Comparison of ENCODE assay signal across 14 cellular contexts in the genomic region with DNA sequence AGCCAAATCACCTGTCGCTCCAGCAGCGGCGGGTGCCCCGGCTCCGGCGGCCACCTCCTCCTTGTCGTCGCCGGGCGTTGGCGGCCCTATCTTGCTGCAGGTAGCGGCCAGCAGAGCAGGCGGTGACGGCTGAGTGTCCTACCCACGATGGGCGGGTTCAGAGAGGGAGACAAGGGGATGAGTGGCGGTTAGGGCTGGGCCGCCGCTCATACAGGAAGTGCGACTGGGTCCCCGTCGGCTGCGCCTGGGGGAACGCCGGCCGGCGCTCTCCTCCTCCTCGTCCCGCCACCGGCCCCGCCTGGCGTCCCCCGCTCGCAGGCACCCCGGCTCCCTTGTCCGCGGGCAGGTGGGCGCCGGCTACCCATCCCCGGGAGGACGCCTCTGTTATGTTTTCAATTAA.
"Had no signal": no experiment of that assay in that cellular context is flagged by ENCODE, and none has a peak within 500 bp of the region (broad histone marks: within the 10 kb centered on the region; RNA-seq: fewer than 3 reads in every experiment).

No MANE protein-coding gene starts in this region.

- H3K36me3 Mint-ChIP-seq: stimulated activated effector memory CD8-positive, alpha-beta T cell treated with anti-CD3 and anti-CD28 coated beads, Interleukin-12 subunit alpha, Interleukin-12 subunit beta, amount 100 ng/mL, for 72 hours; T-cell had no signal

- H3K27me3 Mint-ChIP-seq: effector memory CD8-positive, alpha-beta T cell; T-cell had no signal

- H3K4me3 ChIP-seq: transverse colon had no signal

- H3K27me3 ChIP-seq: transverse colon had no signal

- H3K36me3 ChIP-seq: transverse colon had no signal

- H3K27ac Mint-ChIP-seq: activated T-helper 2 cell treated with anti-CD3 and anti-CD28 coated beads, Interferon-gamma antibody, Interleukin-2, Interleukin-4, amounts not matched to agents 10 μg/mL and 5 μg/mL and 100 μg/mL, durations not matched to agents 14 hours and 24 hours and 36 hours; effector memory CD8-positive, alpha-beta T cell; stimulated activated effector memory CD8-positive, alpha-beta T cell treated with anti-CD3 and anti-CD28 coated beads, Interleukin-12 subunit alpha, Interleukin-12 subunit beta, amount 100 ng/mL, for 72 hours; T-cell had no signal

- H3K4me1 Mint-ChIP-seq: neural crest cell; stimulated activated effector memory CD8-positive, alpha-beta T cell treated with anti-CD3 and anti-CD28 coated beads, Interleukin-12 subunit alpha, Interleukin-12 subunit beta, amount 100 ng/mL, for 72 hours; T-cell had no signal

- ATAC-seq: effector memory CD8-positive, alpha-beta T cell; left colon; stimulated activated effector memory CD8-positive, alpha-beta T cell treated with anti-CD3 and anti-CD28 coated beads, Interleukin-12 subunit alpha, Interleukin-12 subunit beta, amount 100 ng/mL, for 72 hours; T-cell had no signal

- H3K9me3 ChIP-seq: transverse colon had no signal

- H3K4me3 Mint-ChIP-seq: effector memory CD8-positive, alpha-beta T cell; neural crest cell; stimulated activated effector memory CD8-positive, alpha-beta T cell treated with anti-CD3 and anti-CD28 coated beads, Interleukin-12 subunit alpha, Interleukin-12 subunit beta, amount 100 ng/mL, for 72 hours; T-cell had no signal

- H3K27ac ChIP-seq: transverse colon had no signal

- H3K4me1 ChIP-seq: transverse colon had no signal

- DNase-seq: activated CD4-positive, alpha-beta T cell treated with anti-CD3 and anti-CD28 coated beads for 1 hour; activated CD4-positive, alpha-beta T cell treated with anti-CD3 and anti-CD28 coated beads, Interleukin-2, amount 50 U/mL, for 48 hours; activated naive CD4-positive, alpha-beta T cell treated with anti-CD3 and anti-CD28 coated beads, Interleukin-2, amount 50 U/mL, for 16 hours; dermis blood vessel endothelial cell; effector memory CD8-positive, alpha-beta T cell; head of caudate nucleus; left colon; stimulated activated CD4-positive, alpha-beta T cell treated with anti-CD3 and anti-CD28 coated beads, Interleukin-12 subunit alpha, Interleukin-12 subunit beta, amount 100 ng/mL, for 4 hours; T-cell; T1000; transverse colon had no signal
